Comparison of ENCODE assay signal across 8 cellular contexts in the genomic region with DNA sequence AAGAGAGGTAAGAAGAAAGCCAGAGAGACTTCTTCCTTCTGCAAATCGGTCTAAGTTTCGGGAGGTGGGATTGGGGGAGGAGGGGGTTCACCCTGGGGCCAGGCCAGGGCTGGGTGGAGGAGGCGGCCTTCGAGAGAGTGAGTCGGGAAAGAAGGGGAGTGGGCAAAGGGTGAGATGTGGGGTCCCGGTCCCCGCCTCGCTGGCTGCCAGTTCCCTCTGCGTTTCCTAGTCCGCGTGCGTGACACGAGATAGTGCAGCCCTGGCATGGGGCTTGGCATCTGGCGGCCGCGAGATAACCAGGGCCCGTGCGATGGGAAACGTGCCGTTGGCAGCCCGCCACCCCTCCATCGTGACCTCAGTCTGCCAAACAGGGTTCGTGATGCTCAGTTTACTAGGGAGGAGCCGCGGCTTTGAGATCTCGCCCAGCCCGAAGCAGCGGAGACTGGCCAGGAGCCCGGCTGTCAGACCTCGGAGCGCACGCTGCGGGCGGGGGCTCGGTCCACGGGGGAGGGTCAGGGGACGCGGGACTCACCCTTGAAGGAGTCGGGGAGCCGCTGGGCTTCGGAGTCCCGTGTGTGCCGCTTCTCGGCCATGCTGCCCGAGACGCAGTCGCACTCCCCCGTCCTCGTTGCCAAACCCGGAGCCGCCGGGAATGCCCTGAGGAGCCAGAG. TPM values are rescaled to one million over a fixed set of nuclear protein-coding genes. Genes with fewer than 3 reads are reported as not detected.
DNase-seq lines count a peak whose midpoint lies in the region; ATAC-seq and TF ChIP-seq lines count a peak whose summit lies in the region.

Gene STOM, minus strand, starts transcription at position 656 of the 671 bp plus-strand sequence. Its CDS starts 63 bp downstream, at position 593.

- H2AFZ ChIP-seq in OCI-LY7 (ENCODE audit: low read length) = peak within 1 kb of the TSS; percentile 93

- H3K9me2 ChIP-seq in OCI-LY7 (ENCODE audit: insufficient read depth, low read length) = no peaks in the 10 kb centered on the region

- intact Hi-C loops in OCI-LY7 (cut with micrococcal nuclease; ENCODE audit: unreplicated experiment) (no loop called here), cardiac septum (cut with DNase I) (loop anchor here (2.0 to 5.0 kb wide), 2 partner anchors 43 to 87 kb away; no protein-coding TSS in a partner anchor)

- POLR2A ChIA-PET in AG04449 (lab: Yijun Ruan, JAX) (interaction anchor here (0.7 to 0.8 kb wide), 2 partner anchors 9 to 28 kb away, joined by 3 to 4 read pairs; no protein-coding TSS in a partner anchor), OCI-LY7 (lab: Charles Lee) (interaction anchor here (0.5 kb wide), 1 partner anchor 12 kb away, joined by 3 read pairs; no protein-coding TSS in a partner anchor)

- H4K20me1 ChIP-seq in OCI-LY7 (ENCODE audit: insufficient read depth, low read length) = no peaks in the 10 kb centered on the region

- DNase-seq in AG04449 (ENCODE audit: low read depth, low spot score) = no peak
- DNase-seq in OCI-LY7 (ENCODE audit: low spot score) = no peak
- DNase-seq in activated naive CD8-positive, alpha-beta T cell treated with anti-CD3 and anti-CD28 coated beads for 36 hours = no peak
- DNase-seq in cardiac septum (ENCODE audit: low spot score) = peak; percentile 93
- DNase-seq in 8988T = no peak

- peaks cover 7% of the 10 kb centered on the region for H3K36me3 Mint-ChIP-seq in activated naive CD8-positive, alpha-beta T cell treated with anti-CD3 and anti-CD28 coated beads for 36 hours

- BruUV-seq in OCI-LY7 (replicated peaks; lab: Mats Ljungman, UMichigan) = no TSS peak

- peak within 1 kb of the TSS; percentile 87 for H3K4me2 ChIP-seq in OCI-LY7 (ENCODE audit: low read length)

- H3K9me3 ChIP-seq in OCI-LY7 (ENCODE audit: low read length) = no peaks in the 10 kb centered on the region

- H3K79me2 ChIP-seq in OCI-LY7 (ENCODE audit: insufficient read depth, low read depth, low read length) = no peaks in the 10 kb centered on the region

- peaks cover 27% of the 10 kb centered on the region for H3K4me1 Mint-ChIP-seq in activated naive CD8-positive, alpha-beta T cell treated with anti-CD3 and anti-CD28 coated beads for 36 hours

- H3K27me3 Mint-ChIP-seq in activated naive CD8-positive, alpha-beta T cell treated with anti-CD3 and anti-CD28 coated beads for 36 hours = no peaks in the 10 kb centered on the region

- TF ChIP-seq CTCF in AG04449 (IDR thresholded peaks at IDR 0.05; ENCODE audit: insufficient read depth, low read length, missing control alignments) (no peak), OCI-LY7 (conservative IDR thresholded peaks at IDR 0.05; ENCODE audit: low read length) (no peak)

- H3K4me1 ChIP-seq in OCI-LY7 (ENCODE audit: insufficient read depth, low read length, poor library complexity, severe bottlenecking) (peaks cover 15% of the 10 kb centered on the region), rectal smooth muscle tissue (ENCODE audit: control insufficient read depth, insufficient read depth, low read length) (peaks cover 40% of the 10 kb centered on the region)

- peak within 1 kb of the TSS; percentile 94 for H3K27ac Mint-ChIP-seq in activated naive CD8-positive, alpha-beta T cell treated with anti-CD3 and anti-CD28 coated beads for 36 hours

- no peak within 1 kb of the TSS for H3K27ac ChIP-seq in OCI-LY7 (ENCODE audit: low read depth, low read length, poor library complexity, severe bottlenecking)
- peak within 1 kb of the TSS; percentile 97 for H3K27ac ChIP-seq in rectal smooth muscle tissue (ENCODE audit: low read depth, low read length)

- H3K36me3 ChIP-seq in OCI-LY7 (ENCODE audit: insufficient read depth, low read length) (no peaks in the 10 kb centered on the region), rectal smooth muscle tissue (ENCODE audit: control insufficient read depth, insufficient read depth, low read length) (no peaks in the 10 kb centered on the region)

- H3K27me3 ChIP-seq in rectal smooth muscle tissue (ENCODE audit: control insufficient read depth, insufficient read depth, low read length) = no peaks in the 10 kb centered on the region

- peak; percentile 54 for ATAC-seq in GM18517 (IDR thresholded peaks at IDR 0.05; ENCODE audit: unreplicated experiment)
- ATAC-seq in HG02981 (IDR thresholded peaks at IDR 0.05; ENCODE audit: unreplicated experiment) = peak; percentile 58

- H3K9me3 Mint-ChIP-seq in activated naive CD8-positive, alpha-beta T cell treated with anti-CD3 and anti-CD28 coated beads for 36 hours = peaks cover 7% of the 10 kb centered on the region

- H3K9ac ChIP-seq in rectal smooth muscle tissue (ENCODE audit: low read length) = peak within 1 kb of the TSS; percentile 76

- CTCF ChIA-PET in AG04449 (lab: Yijun Ruan, JAX) (interaction anchor here (0.9 to 1.4 kb wide), 5 partner anchors 8 to 156 kb away, joined by 3 to 11 read pairs (median 4); no protein-coding TSS in a partner anchor), OCI-LY7 (lab: Charles Lee; ENCODE audit: unreplicated experiment) (no interaction called here)

- H3K4me3 ChIP-seq in AG04449 (ENCODE audit: low read depth, low read length) = peak within 1 kb of the TSS; percentile 82
- H3K4me3 ChIP-seq in OCI-LY7 (ENCODE audit: low read depth, low read length, poor library complexity, severe bottlenecking) = peak within 1 kb of the TSS; percentile 83
- peak within 1 kb of the TSS; percentile 68 for H3K4me3 ChIP-seq in rectal smooth muscle tissue (ENCODE audit: low read length)

- H3K4me3 Mint-ChIP-seq in activated naive CD8-positive, alpha-beta T cell treated with anti-CD3 and anti-CD28 coated beads for 36 hours = peak within 1 kb of the TSS; percentile 85

RNA-seq across cellular contexts. Expression of gene STOM, which starts in this region (rescaled TPM):
- total RNA-seq in OCI-LY7 (2014; rRNA removed; shearing (Covaris generic)) = 3.3 and 5.7 TPM in 2 replicates
- total RNA-seq in OCI-LY7 (2022) = 7.3 and 8.1 TPM in 2 replicates
- total RNA-seq in activated naive CD8-positive, alpha-beta T cell treated with anti-CD3 and anti-CD28 coated beads for 36 hours = 10 to 100 TPM; 36.0 to 36.3 TPM
- total RNA-seq in cardiac septum = 191 TPM

Comparison
In these comparisons a context has a peak if more than half of its experiments do, and no peak if none do; other contexts are left out.
1. RNA of gene STOM (total RNA-seq): 191 TPM in cardiac septum (single experiment) and 36.0 to 36.3 TPM in activated naive CD8-positive, alpha-beta T cell treated with anti-CD3 and anti-CD28 coated beads for 36 hours; 3.3 to 8.1 TPM in OCI-LY7; every median in the first group is over 4 times any median in the second.
2. Peak in every context shown above with its lines, with median percentiles within 50 percentile points of each other: H3K4me3 ChIP-seq.